ENCODE assay signal across 1 cellular context in genomic region chr10:119872610-119872859, GRCh38.
TF ChIP-seq lines count a peak whose summit lies in the region.

Gene MCMBP (minus strand): TSS chr10:119872843. CDS start chr10:119872584, 259 bp downstream.

TF ChIP-seq in SK-N-SH treated with all-trans-retinoic acid at 6 μM for 48 hours, 23 proteins besides CTCF, POLR2A, EP300 and RAD21 (continued from another document):
- TF ChIP-seq TSHZ2 (CRISPR knock-in tag; IDR thresholded peaks at IDR 0.05) = no peak
